15 cellular contexts compared by ENCODE assay signal in genomic region chr7:71267734-71268133, GRCh38.
"Had no signal": no experiment of that assay in that cellular context is flagged by ENCODE, and none has a peak within 500 bp of the region (broad histone marks: within the 10 kb centered on the region; RNA-seq: fewer than 3 reads in every experiment).

No MANE protein-coding gene starts in this region.

- H3K36me3 ChIP-seq: heart left ventricle, pancreas, vagina had no signal

- H3K4me3 Mint-ChIP-seq: natural killer cell treated with Interleukin-12 subunit alpha and Interleukin-12 subunit beta and Interleukin-15 and Interleukin-18, amount 100 ng/mL, for 72 hours; type B pancreatic cell had no signal

- H3K27ac ChIP-seq: coronary artery, pancreas, vagina had no signal

- H3K9me3 ChIP-seq: pancreas, vagina had no signal

- H3K4me3 ChIP-seq: coronary artery, heart left ventricle, pancreas, vagina had no signal

- H3K27ac Mint-ChIP-seq: natural killer cell treated with Interleukin-12 subunit alpha and Interleukin-12 subunit beta and Interleukin-15 and Interleukin-18, amount 100 ng/mL, for 72 hours; progenitor cell of endocrine pancreas; type B pancreatic cell had no signal

- H3K27me3 Mint-ChIP-seq: natural killer cell treated with Interleukin-12 subunit alpha and Interleukin-12 subunit beta and Interleukin-15 and Interleukin-18, amount 100 ng/mL, for 72 hours; progenitor cell of endocrine pancreas; type B pancreatic cell had no signal

- ATAC-seq: heart left ventricle; natural killer cell treated with Interleukin-12 subunit alpha and Interleukin-12 subunit beta and Interleukin-15 and Interleukin-18, amount 100 ng/mL, for 72 hours; pancreas; right cardiac atrium had no signal

- H3K27me3 ChIP-seq: heart left ventricle, pancreas, vagina had no signal

- H3K4me1 ChIP-seq: pancreas, vagina had no signal

- DNase-seq: effector CD4-positive, alpha-beta T cell; foreskin melanocyte; heart left ventricle; kidney glomerular epithelial cell; occipital lobe; pancreas; right cardiac atrium; small intestine; stimulated activated CD4-positive, alpha-beta T cell treated with anti-CD3 and anti-CD28 coated beads, Interleukin-12 subunit alpha, Interleukin-12 subunit beta, amount 100 ng/mL, for 4 hours; stimulated activated naive CD4-positive, alpha-beta T cell treated with Interleukin-2 at 50 U/mL for 16 hours had no signal
